19 cellular contexts compared by ENCODE assay signal in the genomic region with DNA sequence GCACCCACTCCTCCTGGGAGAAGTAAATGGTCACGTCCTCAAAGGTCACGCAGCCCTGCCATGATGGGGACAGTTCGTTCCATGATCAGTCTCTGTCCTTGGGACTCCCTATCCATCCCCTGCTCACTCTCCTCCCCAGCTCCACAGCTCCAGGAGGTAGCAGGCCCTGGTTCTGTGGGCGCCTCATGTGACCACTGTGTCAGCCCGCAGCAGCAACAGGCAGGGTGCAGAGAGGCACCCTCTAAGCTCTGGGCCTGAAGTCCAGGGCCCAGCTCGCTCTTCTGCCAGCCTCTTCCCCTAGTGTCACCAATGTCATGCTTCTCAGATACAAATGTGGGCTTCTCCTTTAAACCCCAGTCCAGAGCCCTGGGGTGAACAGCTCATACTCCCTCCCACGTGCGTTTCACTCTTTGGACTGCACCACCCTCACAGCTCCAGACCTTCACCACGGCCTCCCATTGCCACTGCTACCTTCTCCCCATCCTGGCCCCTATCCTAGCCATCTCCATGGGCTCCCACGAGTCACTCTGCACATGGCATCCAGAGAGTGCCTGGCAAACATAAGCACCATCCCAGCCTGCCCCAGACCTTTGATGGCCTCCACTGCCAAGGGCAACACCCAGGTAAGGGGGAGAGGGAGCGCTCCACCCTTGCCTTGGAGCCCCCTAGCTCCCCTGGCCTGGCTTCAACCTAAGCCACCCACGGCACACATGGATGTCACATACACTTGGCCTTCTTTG. TPM values are rescaled to one million over a fixed set of nuclear protein-coding genes. Genes with fewer than 3 reads are reported as not detected.
DNase-seq lines count a peak whose midpoint lies in the region; ATAC-seq, FAIRE-seq and TF ChIP-seq lines count a peak whose summit lies in the region.
"Had no signal": no experiment of that assay in that cellular context is flagged by ENCODE, and none has a peak within 500 bp of the region (broad histone marks: within the 10 kb centered on the region; RNA-seq: fewer than 3 reads in every experiment).

No MANE protein-coding gene starts in this region.

- H3K9ac ChIP-seq in IMR-90 (ENCODE audit: low read depth, low read length) (no peak overlapping the region), K562 (ENCODE audit: insufficient read depth in 1 of 2, low read depth in 2 of 2, low read length in 2 of 2) (no peak overlapping the region)

- H4K91ac ChIP-seq in IMR-90 (ENCODE audit: insufficient read depth, low read depth, low read length): 0 out of 2 replicates have a peak overlapping the region, but pooled peaks have one; percentile 4

- DNase-seq in CD4-positive, alpha-beta T cell: no peak
- DNase-seq in IMR-90: no peak
- DNase-seq in K562 (ENCODE audit: extremely low read depth in 1 of 4, low spot score in 3 of 4): no peak
- no peak for DNase-seq in naive thymus-derived CD8-positive, alpha-beta T cell
- DNase-seq in OCI-M1 (lab: John Stamatoyannopoulos, UW): no peak
- no peak for DNase-seq in NCI-H748 (lab: John Stamatoyannopoulos, UW; ENCODE audit: unreplicated experiment)
- no peak for DNase-seq in activated CD8-positive, alpha-beta memory T cell treated with anti-CD3 and anti-CD28 coated beads, Interleukin-2, amount 50 U/mL, for 48 hours
- DNase-seq: activated CD4-positive, alpha-beta T cell treated with anti-CD3 and anti-CD28 coated beads for 48 hours; heart left ventricle; NCI-H1417; nephron progenitor cell; stimulated activated CD4-positive, alpha-beta T cell treated with anti-CD3 and anti-CD28 coated beads, Interleukin-4, amount 100 ng/mL, for 24 hours had no signal

- H4K5ac ChIP-seq in IMR-90 (ENCODE audit: low read depth, low read length): no peak overlapping the region

- peak overlapping the region; percentile 78 for H3K4me3 Mint-ChIP-seq in CD4-positive, alpha-beta T cell
- H3K4me3 Mint-ChIP-seq in naive thymus-derived CD8-positive, alpha-beta T cell: peak overlapping the region in 8 of 10 donors; percentile 50 to 97 (median 96)

- H3K9me1 ChIP-seq in IMR-90 (ENCODE audit: insufficient read depth, low read length) (peaks cover 20% of the 10 kb centered on the region), K562 (ENCODE audit: control insufficient read depth, insufficient read depth, low read length) (no peaks in the 10 kb centered on the region)

- H4K8ac ChIP-seq in IMR-90 (ENCODE audit: low read depth in 2 of 2, low read length in 2 of 2): no peak overlapping the region

- peaks cover 93% of the 10 kb centered on the region for H3K36me3 Mint-ChIP-seq in CD4-positive, alpha-beta T cell (ENCODE audit: low read depth)
- H3K36me3 Mint-ChIP-seq in naive thymus-derived CD8-positive, alpha-beta T cell: peaks cover 59 to 73% (median 64%) of the 10 kb centered on the region in 3 donors

- H3K4me3 ChIP-seq in IMR-90 (ENCODE audit: insufficient read depth, low read depth, low read length) (no peak overlapping the region), K562 (no peak overlapping the region)
- H3K4me3 ChIP-seq: cardiac muscle cell had no signal

- 91% methylated on average over 4 of the region's 12 CpGs; no CpG with 5 or more reads in 1 of the 2 experiments for WGBS in IMR-90 (ENCODE audit: extremely low coverage in 2 of 2, insufficient read length in 1 of 2), 2 experiments
- WGBS in K562 (ENCODE audit: insufficient coverage, low coverage, missing lambda C conversion rate): 91% methylated on average over 11 of the region's 12 CpGs

- BruUV-seq in IMR-90 (replicated peaks; lab: Mats Ljungman, UMichigan) (no TSS peak), K562 (replicated peaks; lab: Mats Ljungman, UMichigan) (no TSS peak)

- H2BK5ac ChIP-seq in IMR-90 (ENCODE audit: low read depth, low read length, poor library complexity, severe bottlenecking): peak overlapping the region; percentile 17

- H2BK120ac ChIP-seq in IMR-90 (ENCODE audit: low read depth, low read length): peak overlapping the region; percentile 27; the same call in 1 of the 2 replicates

- H3K79me1 ChIP-seq in IMR-90 (ENCODE audit: low read depth in 1 of 2, low read length in 2 of 2): peaks cover 45 to 55% of the 10 kb centered on the region in 2 experiments

- H3K27me3 ChIP-seq in CD4-positive, alpha-beta T cell (ENCODE audit: control insufficient read depth, insufficient read depth, low read length): no peaks in the 10 kb centered on the region
- H3K27me3 ChIP-seq in IMR-90 (ENCODE audit: control insufficient read depth, insufficient read depth, low read length) (no peaks in the 10 kb centered on the region), K562 (ENCODE audit: control insufficient read depth in 2 of 2, insufficient read depth in 2 of 2, low read length in 2 of 2) (no peaks in the 10 kb centered on the region)
- H3K27me3 ChIP-seq: cardiac muscle cell, heart left ventricle had no signal

- in situ Hi-C loops in IMR-90 (cut with MboI; ENCODE audit: low sequenced_read_pairs): no loop called here
- in situ Hi-C loops in K562 (cut with MboI): no loop called here

- CTCF ChIA-PET in CD4-positive, alpha-beta T cell (lab: Charles Lee): no interaction called here
- CTCF ChIA-PET in IMR-90 (lab: Yijun Ruan, JAX): no interaction called here
- CTCF ChIA-PET in K562 (lab: Yijun Ruan, JAX; ENCODE audit: low intra/inter-chr PET ratio): no interaction called here

- TF ChIP-seq EP300 in K562 (IDR thresholded peaks at IDR 0.05; ENCODE audit: low read length): no peak

- FAIRE-seq in K562 (lab: Jason Lieb, UNC): no peak
- FAIRE-seq: G401.6 had no signal

- H2AK9ac ChIP-seq in IMR-90 (replicated peaks; ENCODE audit: low read depth, low read length, poor library complexity): peak overlapping the region; percentile 58

- no peak for ATAC-seq in CD4-positive, alpha-beta T cell (ENCODE audit: poor library complexity)
- ATAC-seq in IMR-90 (ENCODE audit: low read depth) (no peak), K562 (no peak), HG02642 (IDR thresholded peaks at IDR 0.05; ENCODE audit: poor library complexity, unreplicated experiment) (no peak)
- ATAC-seq in naive thymus-derived CD8-positive, alpha-beta T cell: no peak
- ATAC-seq: heart left ventricle, Panc1, sciatic nerve had no signal

- H3K14ac ChIP-seq in IMR-90 (replicated peaks; ENCODE audit: low read depth, low read length): no peak overlapping the region

- TF ChIP-seq RAD21 in IMR-90 (IDR thresholded peaks at IDR 0.05; ENCODE audit: low read length) (no peak), K562 (CRISPR knock-in tag; conservative IDR thresholded peaks at IDR 0.05 in 1 of 2, IDR thresholded peaks at IDR 0.05 in 1 of 2) (no peak)

- H3K56ac ChIP-seq in IMR-90 (ENCODE audit: extremely low read depth, insufficient read depth, low read length): no peak overlapping the region

- no peak for TF ChIP-seq CTCF in CD4-positive, alpha-beta T cell (IDR thresholded peaks at IDR 0.05)
- TF ChIP-seq CTCF in IMR-90 (conservative IDR thresholded peaks at IDR 0.05; ENCODE audit: low read depth, low read length): no peak
- no peak for TF ChIP-seq CTCF in K562 (IDR thresholded peaks at IDR 0.05 in 2 of 3, conservative IDR thresholded peaks at IDR 0.05 in 1 of 3; ENCODE audit: insufficient read depth in 2 of 3, low read depth in 1 of 3, low read length in 3 of 3)

- peaks cover 35% of the 10 kb centered on the region for H3K36me3 ChIP-seq in IMR-90 (ENCODE audit: control insufficient read depth, insufficient read depth, low read length)
- peaks cover 61% of the 10 kb centered on the region for H3K36me3 ChIP-seq in K562 (ENCODE audit: control insufficient read depth, insufficient read depth, low read length)

- H3K9me3 ChIP-seq in CD4-positive, alpha-beta T cell (ENCODE audit: control insufficient read depth, low read length): peaks cover 66% of the 10 kb centered on the region
- H3K9me3 ChIP-seq in IMR-90 (ENCODE audit: control insufficient read depth, insufficient read depth, low read length) (peaks cover 41% of the 10 kb centered on the region), K562 (replicated peaks; ENCODE audit: control insufficient read depth, insufficient read depth, low read depth, low read length) (peaks cover 59% of the 10 kb centered on the region)

- H3K79me2 ChIP-seq in K562 (ENCODE audit: control insufficient read depth, insufficient read depth, low read length): peaks cover 47% of the 10 kb centered on the region

- no peak overlapping the region for H2BK15ac ChIP-seq in IMR-90 (ENCODE audit: low read depth, low read length)

- H3K4ac ChIP-seq in IMR-90 (ENCODE audit: low read depth, low read length): peak overlapping the region; percentile 34; the same call in 1 of the 2 replicates

- 0 out of 2 replicates have a peak overlapping the region, but pooled peaks have one; percentile 19 for H3K23ac ChIP-seq in IMR-90 (ENCODE audit: low read depth, low read length)

- H3K27me3 Mint-ChIP-seq in CD4-positive, alpha-beta T cell: no peaks in the 10 kb centered on the region
- H3K27me3 Mint-ChIP-seq in naive thymus-derived CD8-positive, alpha-beta T cell: no peaks in the 10 kb centered on the region

- peak overlapping the region; percentile 31; the same call in 1 of the 2 replicates for H2AK5ac ChIP-seq in IMR-90 (ENCODE audit: low read depth, low read length)

- H3K4me2 ChIP-seq in IMR-90 (ENCODE audit: low read depth, low read length) (no peak overlapping the region), K562 (ENCODE audit: insufficient read depth, low read length) (peak overlapping the region; percentile 93)

- H2AFZ ChIP-seq in IMR-90 (replicated peaks; ENCODE audit: low read length, poor library complexity): no peak overlapping the region
- H2AFZ ChIP-seq in K562 (ENCODE audit: low read depth, low read length): no peak overlapping the region

- H2BK20ac ChIP-seq in IMR-90 (ENCODE audit: low read depth, low read length): 0 out of 2 replicates have a peak overlapping the region, but pooled peaks have one; percentile 24

- dilution Hi-C loops in IMR-90 (cut with HindIII; ENCODE audit: low sequenced_read_pairs, unreplicated experiment): no loop called here

- TF ChIP-seq POLR2A in IMR-90 (IDR thresholded peaks at IDR 0.05; ENCODE audit: low read depth, low read length): no peak
- no peak for TF ChIP-seq POLR2A in K562 (conservative IDR thresholded peaks at IDR 0.05)

- peaks cover 26% of the 10 kb centered on the region for H4K20me1 ChIP-seq in IMR-90 (ENCODE audit: insufficient read depth, low read length)
- H4K20me1 ChIP-seq in K562 (replicated peaks; ENCODE audit: control insufficient read depth, insufficient read depth, low read length): no peaks in the 10 kb centered on the region

- POLR2A ChIA-PET in CD4-positive, alpha-beta T cell (lab: Charles Lee): interaction anchor here (1.5 kb wide), 1 partner anchor 12 kb away, joined by 5 read pairs; no protein-coding TSS in a partner anchor
- POLR2A ChIA-PET in IMR-90 (lab: Charles Lee; ENCODE audit: unreplicated experiment) (no interaction called here), K562 (lab: Yijun Ruan, JAX) (no interaction called here)
- POLR2A ChIA-PET in naive thymus-derived CD8-positive, alpha-beta T cell (lab: Charles Lee): interaction anchor here (1.1 to 49.8 kb wide), 2 partner anchors 15 to 45 kb away, joined by 4 to 1459 read pairs; partner anchors contain the start of gene GRAMD1A

- H3K4me1 Mint-ChIP-seq in CD4-positive, alpha-beta T cell (ENCODE audit: low read depth): peaks cover 29% of the 10 kb centered on the region
- peaks cover 21 to 29% (median 26%) of the 10 kb centered on the region in 4 donors for H3K4me1 Mint-ChIP-seq in naive thymus-derived CD8-positive, alpha-beta T cell

- peak overlapping the region; percentile 89 for H3K27ac Mint-ChIP-seq in CD4-positive, alpha-beta T cell
- peak overlapping the region; percentile 29 to 93 (median 86) for H3K27ac Mint-ChIP-seq in naive thymus-derived CD8-positive, alpha-beta T cell
- H3K27ac Mint-ChIP-seq: nephron progenitor cell had no signal

- H3K18ac ChIP-seq in IMR-90 (ENCODE audit: low read depth, low read length): no peak overlapping the region

- H3K4me1 ChIP-seq in IMR-90 (ENCODE audit: control insufficient read depth, insufficient read depth, low read length) (peaks cover 3% of the 10 kb centered on the region), K562 (replicated peaks in 1 of 2; ENCODE audit: control insufficient read depth in 2 of 2, insufficient read depth in 2 of 2, low read length in 2 of 2) (peaks cover 12 to 28% of the 10 kb centered on the region in 2 experiments; a peak in 4 of 5 replicates)

- H3K27ac ChIP-seq in CD4-positive, alpha-beta T cell (ENCODE audit: low read depth, low read length): no peak overlapping the region
- H3K27ac ChIP-seq in IMR-90 (ENCODE audit: insufficient read depth, low read length) (no peak overlapping the region), K562 (ENCODE audit: extremely low read depth, low read depth, low read length) (no peak overlapping the region; the same call in 2 of the 3 replicates)
- H3K27ac ChIP-seq: C4-2B, cardiac muscle cell, epithelial cell of prostate had no signal

- intact Hi-C loops in CD4-positive, alpha-beta T cell (cut with DNase I, micrococcal nuclease): loop anchor here in 1 of 2 experiments (5.0 kb wide), 1 partner anchor 189 kb away; the partner anchor contains the start of gene ZNF599
- intact Hi-C loops in IMR-90 (cut with micrococcal nuclease): no loop called here
- intact Hi-C loops in K562 (cut with micrococcal nuclease): no loop called here

- H3K9me3 Mint-ChIP-seq in CD4-positive, alpha-beta T cell: peaks cover 27% of the 10 kb centered on the region
- peaks cover 21 to 79% (median 52%) of the 10 kb centered on the region in 9 donors for H3K9me3 Mint-ChIP-seq in naive thymus-derived CD8-positive, alpha-beta T cell

RNA-seq across cellular contexts. Expression of gene ZNF792, which starts 2.9 kb away (rescaled TPM):
- 1 to 10 TPM; 6.8 to 8.9 TPM for total RNA-seq in CD4-positive, alpha-beta T cell
- total RNA-seq in IMR-90 (2012; rRNA removed): 3.9 and 4.8 TPM in 2 replicates
- 1.2 and 1.5 TPM in 2 replicates for polyA plus RNA-seq in IMR-90 (2012; rRNA removed)
- 0.42 and 0.69 TPM in 2 replicates for polyA plus RNA-seq in IMR-90 (2012; cell fraction: cytosol; rRNA removed)
- polyA plus RNA-seq in IMR-90 (2012; cell fraction: nucleus; rRNA removed; ENCODE audit: low replicate concordance): 0.84 and 1.6 TPM in 2 replicates
- 49.4 and 86.2 TPM in 2 replicates for total RNA-seq in K562 (2011; cell fraction: chromatin; rRNA removed; ENCODE audit: low replicate concordance)
- total RNA-seq in K562 (2011; cell fraction: nucleolus; rRNA removed): 38.2 and 47.9 TPM in 2 replicates
- 33.4 and 39.9 TPM in 2 replicates for total RNA-seq in K562 (2011; cell fraction: nucleoplasm; rRNA removed)
- total RNA-seq in K562 (2014; rRNA removed): 14.5 and 14.6 TPM in 2 replicates
- total RNA-seq in K562 (2014; rRNA removed; fragmentation: Illumina TruSeq; extraction: Trizol): 15.8 and 17.7 TPM in 2 replicates
- 10.0 and 10.4 TPM in 2 replicates for total RNA-seq in K562 (2015; rRNA removed; fragmentation: Illumina TruSeq; extraction: Trizol)
- 15.5 and 16.5 TPM in 2 replicates for total RNA-seq in K562 (2021)
- 9.6 and 12.0 TPM in 2 replicates for polyA plus RNA-seq in K562 (2011; rRNA removed)
- 6.8 and 6.9 TPM in 2 replicates for polyA plus RNA-seq in K562 (2011; cell fraction: cytosol; rRNA removed)
- polyA plus RNA-seq in K562 (2011; cell fraction: nucleus; rRNA removed): 17.3 and 18.8 TPM in 2 replicates
- 7.3 and 9.8 TPM in 2 replicates for polyA plus RNA-seq in K562 (2012)
- 9.9 and 10.2 TPM in 2 replicates for polyA plus RNA-seq in K562 (2014; fragmentation: Illumina TruSeq; extraction: Trizol)
- 1 to 10 TPM; 3.3 to 3.5 TPM for polyA plus RNA-seq in K562 (2014; fragmentation: Nextera tagmentation; extraction: Ambion mirVana)
- polyA plus RNA-seq in K562 (2014; rRNA removed): 7.0 and 7.9 TPM in 2 replicates
- polyA minus RNA-seq in K562 (2011; rRNA and poly(A)+ RNA removed): 37.5 and 38.9 TPM in 2 replicates
- 9.4 and 17.3 TPM in 2 replicates for polyA minus RNA-seq in K562 (2011; cell fraction: cytosol; rRNA and poly(A)+ RNA removed)
- polyA minus RNA-seq in K562 (2011; cell fraction: nucleus; rRNA and poly(A)+ RNA removed): 32.0 and 50.6 TPM in 2 replicates
- total RNA-seq in naive thymus-derived CD8-positive, alpha-beta T cell: 10 to 100 TPM; 34.4 to 35.5 TPM
- polyA plus RNA-seq in naive thymus-derived CD8-positive, alpha-beta T cell: 10 to 100 TPM in 2 of 3 donors, 1 to 10 TPM in 1; 9.7 to 18.7 (median 16.0) TPM

RNA-seq across cellular contexts. Expression of gene ZNF30, which starts 34.4 kb away (rescaled TPM):
- 1 to 10 TPM in 1 of 2 experiments, under 1 TPM in 1; 0.84 to 1.1 TPM for total RNA-seq in CD4-positive, alpha-beta T cell
- 2.8 and 2.9 TPM in 2 replicates for total RNA-seq in IMR-90 (2012; rRNA removed)
- 1.1 and 1.3 TPM in 2 replicates for polyA plus RNA-seq in IMR-90 (2012; rRNA removed)
- 0.37 TPM in 2 replicates for polyA plus RNA-seq in IMR-90 (2012; cell fraction: cytosol; rRNA removed)
- polyA plus RNA-seq in IMR-90 (2012; cell fraction: nucleus; rRNA removed; ENCODE audit: low replicate concordance): 0.42 and 1.8 TPM in 2 replicates
- total RNA-seq in K562 (2011; cell fraction: chromatin; rRNA removed; ENCODE audit: low replicate concordance): 8.3 and 8.9 TPM in 2 replicates
- 7.9 and 9.7 TPM in 2 replicates for total RNA-seq in K562 (2011; cell fraction: nucleolus; rRNA removed)
- total RNA-seq in K562 (2011; cell fraction: nucleoplasm; rRNA removed): 5.2 and 5.6 TPM in 2 replicates
- 7.1 and 10.8 TPM in 2 replicates for total RNA-seq in K562 (2014; rRNA removed)
- total RNA-seq in K562 (2014; rRNA removed; fragmentation: Illumina TruSeq; extraction: Trizol): 10.7 and 11.1 TPM in 2 replicates
- total RNA-seq in K562 (2015; rRNA removed; fragmentation: Illumina TruSeq; extraction: Trizol): 9.0 and 10.6 TPM in 2 replicates
- total RNA-seq in K562 (2021): 10.3 and 11.4 TPM in 2 replicates
- polyA plus RNA-seq in K562 (2011; rRNA removed): 8.3 and 9.7 TPM in 2 replicates
- polyA plus RNA-seq in K562 (2011; cell fraction: cytosol; rRNA removed): 4.2 and 6.0 TPM in 2 replicates
- polyA plus RNA-seq in K562 (2011; cell fraction: nucleus; rRNA removed): 5.6 and 6.1 TPM in 2 replicates
- polyA plus RNA-seq in K562 (2012): 6.8 and 8.6 TPM in 2 replicates
- 8.3 and 9.8 TPM in 2 replicates for polyA plus RNA-seq in K562 (2014; fragmentation: Illumina TruSeq; extraction: Trizol)
- polyA plus RNA-seq in K562 (2014; fragmentation: Nextera tagmentation; extraction: Ambion mirVana): 10 to 100 TPM in 1 of 2 experiments, 1 to 10 TPM in 1; 9.2 to 13.4 TPM
- polyA plus RNA-seq in K562 (2014; rRNA removed): 7.3 and 7.6 TPM in 2 replicates
- 12.3 and 15.3 TPM in 2 replicates for polyA minus RNA-seq in K562 (2011; rRNA and poly(A)+ RNA removed)
- polyA minus RNA-seq in K562 (2011; cell fraction: cytosol; rRNA and poly(A)+ RNA removed): 4.3 and 6.1 TPM in 2 replicates
- polyA minus RNA-seq in K562 (2011; cell fraction: nucleus; rRNA and poly(A)+ RNA removed): 10.9 and 11.2 TPM in 2 replicates
- 10 to 100 TPM; 10.4 to 11.7 TPM for total RNA-seq in naive thymus-derived CD8-positive, alpha-beta T cell
- 1 to 10 TPM; 4.9 to 8.0 (median 5.8) TPM for polyA plus RNA-seq in naive thymus-derived CD8-positive, alpha-beta T cell

RNA-seq across cellular contexts. Expression of gene GRAMD1A, which starts 39.0 kb away (rescaled TPM):
- 100 to 1,000 TPM; 221 to 229 TPM for total RNA-seq in CD4-positive, alpha-beta T cell
- total RNA-seq in IMR-90 (2012; rRNA removed): 11.1 and 11.4 TPM in 2 replicates
- 63.0 and 65.2 TPM in 2 replicates for polyA plus RNA-seq in IMR-90 (2012; rRNA removed)
- polyA plus RNA-seq in IMR-90 (2012; cell fraction: cytosol; rRNA removed): 50.3 and 62.6 TPM in 2 replicates
- polyA plus RNA-seq in IMR-90 (2012; cell fraction: nucleus; rRNA removed; ENCODE audit: low replicate concordance): 115 and 162 TPM in 2 replicates
- 167 and 288 TPM in 2 replicates for total RNA-seq in K562 (2011; cell fraction: chromatin; rRNA removed; ENCODE audit: low replicate concordance)
- 130 and 133 TPM in 2 replicates for total RNA-seq in K562 (2011; cell fraction: nucleolus; rRNA removed)
- 132 and 192 TPM in 2 replicates for total RNA-seq in K562 (2011; cell fraction: nucleoplasm; rRNA removed)
- 41.8 and 47.0 TPM in 2 replicates for total RNA-seq in K562 (2014; rRNA removed)
- total RNA-seq in K562 (2014; rRNA removed; fragmentation: Illumina TruSeq; extraction: Trizol): 13.9 and 16.4 TPM in 2 replicates
- total RNA-seq in K562 (2015; rRNA removed; fragmentation: Illumina TruSeq; extraction: Trizol): 19.4 and 20.5 TPM in 2 replicates
- 58.7 and 62.5 TPM in 2 replicates for total RNA-seq in K562 (2021)
- 39.4 and 54.3 TPM in 2 replicates for polyA plus RNA-seq in K562 (2011; rRNA removed)
- polyA plus RNA-seq in K562 (2011; cell fraction: cytosol; rRNA removed): 51.1 and 57.8 TPM in 2 replicates
- polyA plus RNA-seq in K562 (2011; cell fraction: nucleus; rRNA removed): 131 and 183 TPM in 2 replicates
- polyA plus RNA-seq in K562 (2012): 35.7 and 68.6 TPM in 2 replicates
- 38.5 and 54.1 TPM in 2 replicates for polyA plus RNA-seq in K562 (2014; fragmentation: Illumina TruSeq; extraction: Trizol)
- polyA plus RNA-seq in K562 (2014; fragmentation: Nextera tagmentation; extraction: Ambion mirVana): 1 to 10 TPM; 1.4 to 1.7 TPM
- polyA plus RNA-seq in K562 (2014; rRNA removed): 61.7 and 63.8 TPM in 2 replicates
- 41.4 and 44.4 TPM in 2 replicates for polyA minus RNA-seq in K562 (2011; rRNA and poly(A)+ RNA removed)
- polyA minus RNA-seq in K562 (2011; cell fraction: cytosol; rRNA and poly(A)+ RNA removed): 39.7 and 39.8 TPM in 2 replicates
- polyA minus RNA-seq in K562 (2011; cell fraction: nucleus; rRNA and poly(A)+ RNA removed): 31.2 and 45.4 TPM in 2 replicates
- total RNA-seq in naive thymus-derived CD8-positive, alpha-beta T cell: 100 to 1,000 TPM; 317 to 335 TPM
- polyA plus RNA-seq in naive thymus-derived CD8-positive, alpha-beta T cell: 10 to 100 TPM; 29.5 to 77.0 (median 42.0) TPM

Comparison
In these comparisons a context has a peak if more than half of its experiments do, and no peak if none do; other contexts are left out.
1. POLR2A ChIA-PET loops: an anchor here in CD4-positive, alpha-beta T cell (1.5 kb wide) and naive thymus-derived CD8-positive, alpha-beta T cell (1.1 to 49.8 kb wide); none called in IMR-90 and K562.